In the genomic region with DNA sequence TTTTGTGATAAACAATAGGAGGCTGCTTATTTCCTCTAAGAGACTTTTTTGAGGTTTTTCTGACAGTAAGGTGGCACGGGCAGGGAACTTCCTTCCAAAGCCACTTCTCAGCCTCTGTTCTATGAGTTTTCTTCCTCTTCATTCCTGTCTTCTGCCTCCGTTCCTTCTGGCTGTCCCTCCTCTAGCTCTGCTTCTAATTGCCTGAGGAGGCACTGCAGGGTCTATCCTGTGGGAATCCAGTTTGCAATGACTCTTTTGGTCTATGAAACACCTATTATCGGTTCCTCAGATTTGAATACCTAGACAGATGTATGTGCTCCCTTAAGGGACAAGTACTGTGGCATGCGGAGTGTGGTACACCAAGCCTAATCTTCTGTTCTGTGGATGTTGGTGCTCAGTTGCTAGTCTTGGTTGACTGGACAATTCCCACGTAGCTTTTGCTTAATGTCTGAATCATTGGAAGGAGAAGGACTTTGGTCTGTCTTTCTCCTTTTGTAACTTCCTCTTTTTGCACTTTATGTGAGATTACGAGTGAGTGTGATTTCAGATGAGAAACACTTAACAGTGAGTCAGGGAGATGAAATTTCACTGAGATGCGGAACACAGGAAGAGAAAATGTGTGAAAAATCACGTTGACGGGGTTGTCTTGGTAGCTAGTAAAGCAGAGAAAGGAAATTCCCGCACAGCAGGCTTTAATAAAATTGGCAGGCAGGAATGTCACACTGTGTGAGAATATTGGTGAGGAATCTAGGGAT, we compare ENCODE assay signal across 8 cellular contexts.
DNase-seq lines count a peak whose midpoint lies in the region; ATAC-seq, FAIRE-seq and TF ChIP-seq lines count a peak whose summit lies in the region.

No MANE protein-coding gene starts in this region.

- no peak overlapping the region for H3K4me3 Mint-ChIP-seq in astrocyte (ENCODE audit: unreplicated experiment)
- no peak overlapping the region for H3K4me3 Mint-ChIP-seq in CD4-positive, alpha-beta T cell

- H3K27ac Mint-ChIP-seq in astrocyte (ENCODE audit: unreplicated experiment) = peak overlapping the region; percentile 66
- H3K27ac Mint-ChIP-seq in CD4-positive, alpha-beta T cell = no peak overlapping the region

- 68 to 72% (median 71%) methylated on average over 10 of the region's 10 CpGs for WGBS in small intestine, 3 donors

- peak overlapping the region; percentile 31 for H3K4me2 ChIP-seq in astrocyte (ENCODE audit: low read length)

- H3K27ac ChIP-seq in astrocyte (ENCODE audit: low read depth, low read length) (no peak overlapping the region), small intestine (ENCODE audit: low read depth in 1 of 2, low read length in 1 of 2) (no peak overlapping the region)
- no peak overlapping the region for H3K27ac ChIP-seq in CD4-positive, alpha-beta T cell (ENCODE audit: low read depth, low read length)

- DNase-seq in astrocyte (ENCODE audit: low read depth) (peak; percentile 78), small intestine (peak; percentile 42), omental fat pad (ENCODE audit: low spot score) (no peak)
- no peak for DNase-seq in NK-92 treated with Interleukin-12 subunit alpha and Interleukin-12 subunit beta, amount 100 ng/mL, for 24 hours (lab: John Stamatoyannopoulos, UW)
- DNase-seq in CD4-positive, alpha-beta T cell = no peak
- DNase-seq in activated CD4-positive, alpha-beta T cell treated with anti-CD3 and anti-CD28 coated beads, Interleukin-2, amount 50 U/mL, for 48 hours = no peak

- H3K27me3 ChIP-seq in astrocyte (ENCODE audit: insufficient read depth, low read length) = no peaks in the 10 kb centered on the region
- no peaks in the 10 kb centered on the region for H3K27me3 ChIP-seq in small intestine (ENCODE audit: control insufficient read depth in 2 of 2, insufficient read depth in 2 of 2, low read length in 2 of 2)
- no peaks in the 10 kb centered on the region for H3K27me3 ChIP-seq in CD4-positive, alpha-beta T cell (ENCODE audit: control insufficient read depth, insufficient read depth, low read length)

- H3K4me3 ChIP-seq in astrocyte (ENCODE audit: insufficient read depth, low read depth, low read length) (no peak overlapping the region), small intestine (ENCODE audit: low read depth in 1 of 2, low read length in 2 of 2) (no peak overlapping the region)

- peaks cover 9% of the 10 kb centered on the region for H3K4me1 Mint-ChIP-seq in astrocyte (ENCODE audit: low read depth, unreplicated experiment)
- no peaks in the 10 kb centered on the region for H3K4me1 Mint-ChIP-seq in CD4-positive, alpha-beta T cell (ENCODE audit: low read depth)

- H3K79me2 ChIP-seq in astrocyte (ENCODE audit: insufficient read depth, low read length) = no peaks in the 10 kb centered on the region

- H4K20me1 ChIP-seq in astrocyte (ENCODE audit: insufficient read depth, low read length) = no peaks in the 10 kb centered on the region

- no peak overlapping the region for H3K9ac ChIP-seq in astrocyte (ENCODE audit: low read length)

- CTCF ChIA-PET in CD4-positive, alpha-beta T cell (lab: Charles Lee) = no interaction called here

- H2AFZ ChIP-seq in astrocyte (ENCODE audit: low read depth, low read length) = peak overlapping the region; percentile 6

- ATAC-seq in GM19023 (IDR thresholded peaks at IDR 0.05; ENCODE audit: unreplicated experiment) (peak; percentile 53), HG03196 (IDR thresholded peaks at IDR 0.05; ENCODE audit: unreplicated experiment) (peak; percentile 47), omental fat pad (ENCODE audit: low FRiP score) (no peak)
- no peak for ATAC-seq in CD4-positive, alpha-beta T cell (ENCODE audit: poor library complexity)

- H3K4me1 ChIP-seq in astrocyte (ENCODE audit: insufficient read depth, low read length) (peaks cover 5% of the 10 kb centered on the region), small intestine (ENCODE audit: control insufficient read depth in 2 of 2, insufficient read depth in 1 of 2, low read depth in 1 of 2, low read length in 1 of 2) (no peaks in the 10 kb centered on the region)

- TF ChIP-seq CTCF in astrocyte (IDR thresholded peaks at IDR 0.05; ENCODE audit: insufficient read depth, low read depth, low read length) (no peak), omental fat pad (IDR thresholded peaks at IDR 0.05) (no peak)
- TF ChIP-seq CTCF in CD4-positive, alpha-beta T cell (IDR thresholded peaks at IDR 0.05) = no peak

- H3K27me3 Mint-ChIP-seq in astrocyte (ENCODE audit: low read depth, unreplicated experiment) = no peaks in the 10 kb centered on the region
- no peaks in the 10 kb centered on the region for H3K27me3 Mint-ChIP-seq in CD4-positive, alpha-beta T cell

- FAIRE-seq in astrocyte (lab: Jason Lieb, UNC) (no peak), small intestine (lab: Jason Lieb, UNC) (no peak)

- POLR2A ChIA-PET in CD4-positive, alpha-beta T cell (lab: Charles Lee) = no interaction called here

- H3K36me3 ChIP-seq in astrocyte (ENCODE audit: insufficient read depth, low read length) (no peaks in the 10 kb centered on the region), small intestine (ENCODE audit: control insufficient read depth in 2 of 2, insufficient read depth in 2 of 2, low read length in 2 of 2) (no peaks in the 10 kb centered on the region)

- no peaks in the 10 kb centered on the region for H3K9me3 ChIP-seq in astrocyte (ENCODE audit: insufficient read depth, low read depth, low read length)
- no peaks in the 10 kb centered on the region for H3K9me3 ChIP-seq in small intestine (ENCODE audit: control insufficient read depth, low read depth)
- H3K9me3 ChIP-seq in CD4-positive, alpha-beta T cell (ENCODE audit: control insufficient read depth, low read length) = no peaks in the 10 kb centered on the region

- H3K36me3 Mint-ChIP-seq in astrocyte (ENCODE audit: low read depth, unreplicated experiment) = no peaks in the 10 kb centered on the region
- H3K36me3 Mint-ChIP-seq in CD4-positive, alpha-beta T cell (ENCODE audit: low read depth) = no peaks in the 10 kb centered on the region

- intact Hi-C loops in CD4-positive, alpha-beta T cell (cut with DNase I, micrococcal nuclease) = no loop called here

- H3K9me3 Mint-ChIP-seq in astrocyte (ENCODE audit: unreplicated experiment) = peaks cover 2% of the 10 kb centered on the region
- H3K9me3 Mint-ChIP-seq in CD4-positive, alpha-beta T cell = no peaks in the 10 kb centered on the region

Comparison
In these comparisons a context has a peak if more than half of its experiments do, and no peak if none do; other contexts are left out.
1. ATAC-seq: peak in GM19023 (single experiment) and HG03196 (single experiment); none in omental fat pad (single experiment) and CD4-positive, alpha-beta T cell (single experiment).
2. DNase-seq: peak in astrocyte (single experiment) and small intestine (single experiment); none in NK-92 treated with Interleukin-12 subunit alpha and Interleukin-12 subunit beta, amount 100 ng/mL, for 24 hours (single experiment), omental fat pad (single experiment), CD4-positive, alpha-beta T cell (0 of 10) and activated CD4-positive, alpha-beta T cell treated with anti-CD3 and anti-CD28 coated beads, Interleukin-2, amount 50 U/mL, for 48 hours (0 of 2).